Comparison of ENCODE assay signal across 1 cellular context in the genomic region with DNA sequence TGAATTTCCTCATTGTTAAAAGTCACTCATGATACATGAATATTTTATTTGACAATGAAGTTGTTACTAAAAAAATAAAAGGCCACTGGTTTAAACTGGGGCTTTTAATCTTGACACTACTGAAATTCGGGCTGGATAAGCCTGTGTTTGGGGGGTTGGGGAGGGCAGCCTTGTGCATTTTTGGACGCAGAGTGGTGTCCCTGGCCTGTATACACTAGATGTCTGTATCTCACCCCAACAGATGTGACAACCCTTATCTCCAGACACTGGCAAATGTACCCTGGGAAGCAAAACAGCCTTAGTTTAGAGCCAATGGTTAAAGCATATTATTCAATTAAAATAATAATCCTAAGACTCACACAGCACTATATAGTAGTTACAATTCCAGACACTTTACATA.
A peak's percentile ranks its signal among the peaks of the same experiment; 100 is the strongest.
TF ChIP-seq lines count a peak whose summit lies in the region.

No MANE protein-coding gene starts in this region.

TF ChIP-seq in K562, 482 proteins besides CTCF, POLR2A, EP300 and RAD21 (continued from another document and continues in another):
- TF ChIP-seq FOXK2 (conservative IDR thresholded peaks at IDR 0.05 in 1 of 2, IDR thresholded peaks at IDR 0.05 in 1 of 2; ENCODE audit: low read depth in 2 of 2) (peak; percentile 68 to 75), CCNT2 (IDR thresholded peaks at IDR 0.05; ENCODE audit: borderline replicate concordance, extremely low read depth, insufficient read length, low read depth, low read length) (peak; percentile 98), MCM7 (IDR thresholded peaks at IDR 0.05) (no peak), FOSL1 (tag; conservative IDR thresholded peaks at IDR 0.05) (peak; percentile 38; the same call in 1 of the 2 replicates), RCOR1 (IDR thresholded peaks at IDR 0.05; ENCODE audit: borderline replicate concordance in 1 of 2, low read depth in 2 of 2, low read length in 2 of 2) (peak in 1 of 2 experiments; percentile 88; a peak in 3 of 4 replicates), HNRNPL (IDR thresholded peaks at IDR 0.05; ENCODE audit: low read depth, low read length) (no peak), FOXJ3 (CRISPR knock-in tag; IDR thresholded peaks at IDR 0.05) (no peak), NR2C1 (IDR thresholded peaks at IDR 0.05) (peak; percentile 12; the same call in 1 of the 2 replicates), NR2C1 (tag; IDR thresholded peaks at IDR 0.05) (peak; percentile 65), CBX3 (IDR thresholded peaks at IDR 0.05; ENCODE audit: borderline replicate concordance in 1 of 2, low read length in 2 of 2) (peak in 1 of 2 experiments; percentile 74; a peak in 1 of 3 replicates), ARNT (IDR thresholded peaks at IDR 0.05) (0 out of 4 replicates have a peak, but pooled peaks of 1 of the 2 experiments have one; percentile 31), PYGO2 (tag; IDR thresholded peaks at IDR 0.05) (no peak), ZNF644 (tag; IDR thresholded peaks at IDR 0.05; ENCODE audit: low read depth) (peak; percentile 74; the same call in 1 of the 2 replicates), ZNF586 (CRISPR knock-in tag; conservative IDR thresholded peaks at IDR 0.05) (no peak), HMGN3 (IDR thresholded peaks at IDR 0.05; ENCODE audit: borderline replicate concordance, extremely low read depth, insufficient read length, low read depth, low read length) (peak; percentile 92), TEAD4 (IDR thresholded peaks at IDR 0.05; ENCODE audit: low read length) (peak; percentile 98), TEAD4 (CRISPR knock-in tag; IDR thresholded peaks at IDR 0.05; ENCODE audit: borderline replicate concordance) (no peak), ZKSCAN3 (CRISPR knock-in tag; IDR thresholded peaks at IDR 0.05) (no peak), POLR3G (IDR thresholded peaks at IDR 0.05; ENCODE audit: extremely low read depth, insufficient read length, insufficient replicate concordance) (no peak), SLC30A9 (CRISPR knock-in tag; IDR thresholded peaks at IDR 0.05) (no peak), BDP1 (IDR thresholded peaks at IDR 0.05; ENCODE audit: insufficient read depth, insufficient read length) (no peak), SMAD1 (IDR thresholded peaks at IDR 0.05; ENCODE audit: low read depth, low read length, partially characterized antibody) (peak; percentile 62), CREB1 (IDR thresholded peaks at IDR 0.05) (peak; percentile 68; the same call in 1 of the 2 replicates), CREB1 (CRISPR knock-in tag; IDR thresholded peaks at IDR 0.05) (no peak), HDAC6 (IDR thresholded peaks at IDR 0.05; ENCODE audit: low read depth, low read length) (no peak), POLR2H (tag; IDR thresholded peaks at IDR 0.05; ENCODE audit: low read depth) (0 out of 2 replicates have a peak, but pooled peaks have one; percentile 8), NFIX (CRISPR knock-in tag; IDR thresholded peaks at IDR 0.05; ENCODE audit: low read depth) (no peak), ZNF384 (IDR thresholded peaks at IDR 0.05; ENCODE audit: low read depth, low read length) (no peak), ARID2 (IDR thresholded peaks at IDR 0.05) (no peak), GATAD2A (IDR thresholded peaks at IDR 0.05) (peak; percentile 35; the same call in 1 of the 2 replicates), CCAR2 (IDR thresholded peaks at IDR 0.05; ENCODE audit: low read depth, low read length) (no peak), CREBBP (IDR thresholded peaks at IDR 0.05; ENCODE audit: low read depth, low read length) (no peak), KAT7 (CRISPR knock-in tag; IDR thresholded peaks at IDR 0.05; ENCODE audit: borderline replicate concordance) (peak; percentile 42; the same call in 1 of the 2 replicates), ZNF766 (CRISPR knock-in tag; conservative IDR thresholded peaks at IDR 0.05) (0 out of 2 replicates have a peak, but pooled peaks have one; percentile 42), HSF4 (CRISPR knock-in tag; IDR thresholded peaks at IDR 0.05; ENCODE audit: borderline replicate concordance) (no peak), SMARCE1 (IDR thresholded peaks at IDR 0.05) (peak; percentile 94), ZNF263 (CRISPR knock-in tag; IDR thresholded peaks at IDR 0.05; ENCODE audit: borderline replicate concordance) (no peak), ZSCAN32 (CRISPR knock-in tag; IDR thresholded peaks at IDR 0.05) (no peak), FOXA3 (CRISPR knock-in tag; conservative IDR thresholded peaks at IDR 0.05 in 1 of 2, IDR thresholded peaks at IDR 0.05 in 1 of 2) (peak; percentile 86 to 87), CBFB (CRISPR knock-in tag; IDR thresholded peaks at IDR 0.05) (no peak), MTF1 (CRISPR knock-in tag; IDR thresholded peaks at IDR 0.05; ENCODE audit: borderline replicate concordance) (no peak), ZNF76 (CRISPR knock-in tag; IDR thresholded peaks at IDR 0.05; ENCODE audit: borderline replicate concordance) (no peak), POU5F1 (IDR thresholded peaks at IDR 0.05; ENCODE audit: borderline replicate concordance, low read depth, low read length, partially characterized antibody) (no peak), BHLHE40 (IDR thresholded peaks at IDR 0.05; ENCODE audit: low read length) (peak; percentile 36; the same call in 1 of the 2 replicates), NR4A1 (CRISPR knock-in tag; IDR thresholded peaks at IDR 0.05) (no peak), NR4A1 (tag; IDR thresholded peaks at IDR 0.05) (peak; percentile 69; the same call in 1 of the 2 replicates), BCL6 (CRISPR knock-in tag; IDR thresholded peaks at IDR 0.05) (no peak)
- TF ChIP-seq, protein P1, sequence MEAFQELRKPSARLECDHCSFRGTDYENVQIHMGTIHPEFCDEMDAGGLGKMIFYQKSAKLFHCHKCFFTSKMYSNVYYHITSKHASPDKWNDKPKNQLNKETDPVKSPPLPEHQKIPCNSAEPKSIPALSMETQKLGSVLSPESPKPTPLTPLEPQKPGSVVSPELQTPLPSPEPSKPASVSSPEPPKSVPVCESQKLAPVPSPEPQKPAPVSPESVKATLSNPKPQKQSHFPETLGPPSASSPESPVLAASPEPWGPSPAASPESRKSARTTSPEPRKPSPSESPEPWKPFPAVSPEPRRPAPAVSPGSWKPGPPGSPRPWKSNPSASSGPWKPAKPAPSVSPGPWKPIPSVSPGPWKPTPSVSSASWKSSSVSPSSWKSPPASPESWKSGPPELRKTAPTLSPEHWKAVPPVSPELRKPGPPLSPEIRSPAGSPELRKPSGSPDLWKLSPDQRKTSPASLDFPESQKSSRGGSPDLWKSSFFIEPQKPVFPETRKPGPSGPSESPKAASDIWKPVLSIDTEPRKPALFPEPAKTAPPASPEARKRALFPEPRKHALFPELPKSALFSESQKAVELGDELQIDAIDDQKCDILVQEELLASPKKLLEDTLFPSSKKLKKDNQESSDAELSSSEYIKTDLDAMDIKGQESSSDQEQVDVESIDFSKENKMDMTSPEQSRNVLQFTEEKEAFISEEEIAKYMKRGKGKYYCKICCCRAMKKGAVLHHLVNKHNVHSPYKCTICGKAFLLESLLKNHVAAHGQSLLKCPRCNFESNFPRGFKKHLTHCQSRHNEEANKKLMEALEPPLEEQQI (IDR thresholded peaks at IDR 0.05) = peak; percentile 74; the same call in 1 of the 2 replicates
- TF ChIP-seq, protein P2, sequence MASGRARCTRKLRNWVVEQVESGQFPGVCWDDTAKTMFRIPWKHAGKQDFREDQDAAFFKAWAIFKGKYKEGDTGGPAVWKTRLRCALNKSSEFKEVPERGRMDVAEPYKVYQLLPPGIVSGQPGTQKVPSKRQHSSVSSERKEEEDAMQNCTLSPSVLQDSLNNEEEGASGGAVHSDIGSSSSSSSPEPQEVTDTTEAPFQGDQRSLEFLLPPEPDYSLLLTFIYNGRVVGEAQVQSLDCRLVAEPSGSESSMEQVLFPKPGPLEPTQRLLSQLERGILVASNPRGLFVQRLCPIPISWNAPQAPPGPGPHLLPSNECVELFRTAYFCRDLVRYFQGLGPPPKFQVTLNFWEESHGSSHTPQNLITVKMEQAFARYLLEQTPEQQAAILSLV (tag; IDR thresholded peaks at IDR 0.05) = no peak
- TF ChIP-seq, protein P3, sequence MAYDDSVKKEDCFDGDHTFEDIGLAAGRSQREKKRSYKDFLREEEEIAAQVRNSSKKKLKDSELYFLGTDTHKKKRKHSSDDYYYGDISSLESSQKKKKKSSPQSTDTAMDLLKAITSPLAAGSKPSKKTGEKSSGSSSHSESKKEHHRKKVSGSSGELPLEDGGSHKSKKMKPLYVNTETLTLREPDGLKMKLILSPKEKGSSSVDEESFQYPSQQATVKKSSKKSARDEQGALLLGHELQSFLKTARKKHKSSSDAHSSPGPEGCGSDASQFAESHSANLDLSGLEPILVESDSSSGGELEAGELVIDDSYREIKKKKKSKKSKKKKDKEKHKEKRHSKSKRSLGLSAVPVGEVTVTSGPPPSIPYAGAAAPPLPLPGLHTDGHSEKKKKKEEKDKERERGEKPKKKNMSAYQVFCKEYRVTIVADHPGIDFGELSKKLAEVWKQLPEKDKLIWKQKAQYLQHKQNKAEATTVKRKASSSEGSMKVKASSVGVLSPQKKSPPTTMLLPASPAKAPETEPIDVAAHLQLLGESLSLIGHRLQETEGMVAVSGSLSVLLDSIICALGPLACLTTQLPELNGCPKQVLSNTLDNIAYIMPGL (CRISPR knock-in tag; IDR thresholded peaks at IDR 0.05) = no peak
- TF ChIP-seq, protein P4, sequence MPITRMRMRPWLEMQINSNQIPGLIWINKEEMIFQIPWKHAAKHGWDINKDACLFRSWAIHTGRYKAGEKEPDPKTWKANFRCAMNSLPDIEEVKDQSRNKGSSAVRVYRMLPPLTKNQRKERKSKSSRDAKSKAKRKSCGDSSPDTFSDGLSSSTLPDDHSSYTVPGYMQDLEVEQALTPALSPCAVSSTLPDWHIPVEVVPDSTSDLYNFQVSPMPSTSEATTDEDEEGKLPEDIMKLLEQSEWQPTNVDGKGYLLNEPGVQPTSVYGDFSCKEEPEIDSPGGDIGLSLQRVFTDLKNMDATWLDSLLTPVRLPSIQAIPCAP (CRISPR knock-in tag; IDR thresholded peaks at IDR 0.05; ENCODE audit: borderline replicate concordance) = no peak
- TF ChIP-seq, protein P5, sequence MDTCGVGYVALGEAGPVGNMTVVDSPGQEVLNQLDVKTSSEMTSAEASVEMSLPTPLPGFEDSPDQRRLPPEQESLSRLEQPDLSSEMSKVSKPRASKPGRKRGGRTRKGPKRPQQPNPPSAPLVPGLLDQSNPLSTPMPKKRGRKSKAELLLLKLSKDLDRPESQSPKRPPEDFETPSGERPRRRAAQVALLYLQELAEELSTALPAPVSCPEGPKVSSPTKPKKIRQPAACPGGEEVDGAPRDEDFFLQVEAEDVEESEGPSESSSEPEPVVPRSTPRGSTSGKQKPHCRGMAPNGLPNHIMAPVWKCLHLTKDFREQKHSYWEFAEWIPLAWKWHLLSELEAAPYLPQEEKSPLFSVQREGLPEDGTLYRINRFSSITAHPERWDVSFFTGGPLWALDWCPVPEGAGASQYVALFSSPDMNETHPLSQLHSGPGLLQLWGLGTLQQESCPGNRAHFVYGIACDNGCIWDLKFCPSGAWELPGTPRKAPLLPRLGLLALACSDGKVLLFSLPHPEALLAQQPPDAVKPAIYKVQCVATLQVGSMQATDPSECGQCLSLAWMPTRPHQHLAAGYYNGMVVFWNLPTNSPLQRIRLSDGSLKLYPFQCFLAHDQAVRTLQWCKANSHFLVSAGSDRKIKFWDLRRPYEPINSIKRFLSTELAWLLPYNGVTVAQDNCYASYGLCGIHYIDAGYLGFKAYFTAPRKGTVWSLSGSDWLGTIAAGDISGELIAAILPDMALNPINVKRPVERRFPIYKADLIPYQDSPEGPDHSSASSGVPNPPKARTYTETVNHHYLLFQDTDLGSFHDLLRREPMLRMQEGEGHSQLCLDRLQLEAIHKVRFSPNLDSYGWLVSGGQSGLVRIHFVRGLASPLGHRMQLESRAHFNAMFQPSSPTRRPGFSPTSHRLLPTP (IDR thresholded peaks at IDR 0.05; ENCODE audit: borderline replicate concordance, extremely low read depth, insufficient read length) = no peak
- TF ChIP-seq, protein P6, sequence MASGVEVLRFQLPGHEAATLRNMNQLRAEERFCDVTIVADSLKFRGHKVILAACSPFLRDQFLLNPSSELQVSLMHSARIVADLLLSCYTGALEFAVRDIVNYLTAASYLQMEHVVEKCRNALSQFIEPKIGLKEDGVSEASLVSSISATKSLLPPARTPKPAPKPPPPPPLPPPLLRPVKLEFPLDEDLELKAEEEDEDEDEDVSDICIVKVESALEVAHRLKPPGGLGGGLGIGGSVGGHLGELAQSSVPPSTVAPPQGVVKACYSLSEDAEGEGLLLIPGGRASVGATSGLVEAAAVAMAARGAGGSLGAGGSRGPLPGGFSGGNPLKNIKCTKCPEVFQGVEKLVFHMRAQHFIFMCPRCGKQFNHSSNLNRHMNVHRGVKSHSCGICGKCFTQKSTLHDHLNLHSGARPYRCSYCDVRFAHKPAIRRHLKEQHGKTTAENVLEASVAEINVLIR (CRISPR knock-in tag; IDR thresholded peaks at IDR 0.05) = no peak
- TF ChIP-seq, protein P7, sequence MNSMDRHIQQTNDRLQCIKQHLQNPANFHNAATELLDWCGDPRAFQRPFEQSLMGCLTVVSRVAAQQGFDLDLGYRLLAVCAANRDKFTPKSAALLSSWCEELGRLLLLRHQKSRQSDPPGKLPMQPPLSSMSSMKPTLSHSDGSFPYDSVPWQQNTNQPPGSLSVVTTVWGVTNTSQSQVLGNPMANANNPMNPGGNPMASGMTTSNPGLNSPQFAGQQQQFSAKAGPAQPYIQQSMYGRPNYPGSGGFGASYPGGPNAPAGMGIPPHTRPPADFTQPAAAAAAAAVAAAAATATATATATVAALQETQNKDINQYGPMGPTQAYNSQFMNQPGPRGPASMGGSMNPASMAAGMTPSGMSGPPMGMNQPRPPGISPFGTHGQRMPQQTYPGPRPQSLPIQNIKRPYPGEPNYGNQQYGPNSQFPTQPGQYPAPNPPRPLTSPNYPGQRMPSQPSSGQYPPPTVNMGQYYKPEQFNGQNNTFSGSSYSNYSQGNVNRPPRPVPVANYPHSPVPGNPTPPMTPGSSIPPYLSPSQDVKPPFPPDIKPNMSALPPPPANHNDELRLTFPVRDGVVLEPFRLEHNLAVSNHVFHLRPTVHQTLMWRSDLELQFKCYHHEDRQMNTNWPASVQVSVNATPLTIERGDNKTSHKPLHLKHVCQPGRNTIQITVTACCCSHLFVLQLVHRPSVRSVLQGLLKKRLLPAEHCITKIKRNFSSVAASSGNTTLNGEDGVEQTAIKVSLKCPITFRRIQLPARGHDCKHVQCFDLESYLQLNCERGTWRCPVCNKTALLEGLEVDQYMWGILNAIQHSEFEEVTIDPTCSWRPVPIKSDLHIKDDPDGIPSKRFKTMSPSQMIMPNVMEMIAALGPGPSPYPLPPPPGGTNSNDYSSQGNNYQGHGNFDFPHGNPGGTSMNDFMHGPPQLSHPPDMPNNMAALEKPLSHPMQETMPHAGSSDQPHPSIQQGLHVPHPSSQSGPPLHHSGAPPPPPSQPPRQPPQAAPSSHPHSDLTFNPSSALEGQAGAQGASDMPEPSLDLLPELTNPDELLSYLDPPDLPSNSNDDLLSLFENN (IDR thresholded peaks at IDR 0.05; ENCODE audit: low read depth in 2 of 2, low read length in 2 of 2) = peak in 1 of 2 experiments; percentile 95; a peak in 2 of 4 replicates
- TF ChIP-seq, protein P8, sequence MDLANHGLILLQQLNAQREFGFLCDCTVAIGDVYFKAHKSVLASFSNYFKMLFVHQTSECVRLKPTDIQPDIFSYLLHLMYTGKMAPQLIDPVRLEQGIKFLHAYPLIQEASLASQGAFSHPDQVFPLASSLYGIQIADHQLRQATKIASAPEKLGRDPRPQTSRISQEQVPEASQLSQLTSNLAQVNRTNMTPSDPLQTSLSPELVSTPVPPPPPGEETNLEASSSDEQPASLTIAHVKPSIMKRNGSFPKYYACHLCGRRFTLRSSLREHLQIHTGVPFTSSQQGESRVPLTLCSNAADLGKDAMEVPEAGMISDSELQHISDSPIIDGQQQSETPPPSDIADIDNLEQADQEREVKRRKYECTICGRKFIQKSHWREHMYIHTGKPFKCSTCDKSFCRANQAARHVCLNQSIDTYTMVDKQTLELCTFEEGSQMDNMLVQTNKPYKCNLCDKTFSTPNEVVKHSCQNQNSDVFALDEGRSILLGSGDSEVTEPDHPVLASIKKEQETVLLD (IDR thresholded peaks at IDR 0.05) = no peak; the same call in 1 of the 2 replicates
